Comparison of ENCODE assay signal across 16 cellular contexts in the genomic region with DNA sequence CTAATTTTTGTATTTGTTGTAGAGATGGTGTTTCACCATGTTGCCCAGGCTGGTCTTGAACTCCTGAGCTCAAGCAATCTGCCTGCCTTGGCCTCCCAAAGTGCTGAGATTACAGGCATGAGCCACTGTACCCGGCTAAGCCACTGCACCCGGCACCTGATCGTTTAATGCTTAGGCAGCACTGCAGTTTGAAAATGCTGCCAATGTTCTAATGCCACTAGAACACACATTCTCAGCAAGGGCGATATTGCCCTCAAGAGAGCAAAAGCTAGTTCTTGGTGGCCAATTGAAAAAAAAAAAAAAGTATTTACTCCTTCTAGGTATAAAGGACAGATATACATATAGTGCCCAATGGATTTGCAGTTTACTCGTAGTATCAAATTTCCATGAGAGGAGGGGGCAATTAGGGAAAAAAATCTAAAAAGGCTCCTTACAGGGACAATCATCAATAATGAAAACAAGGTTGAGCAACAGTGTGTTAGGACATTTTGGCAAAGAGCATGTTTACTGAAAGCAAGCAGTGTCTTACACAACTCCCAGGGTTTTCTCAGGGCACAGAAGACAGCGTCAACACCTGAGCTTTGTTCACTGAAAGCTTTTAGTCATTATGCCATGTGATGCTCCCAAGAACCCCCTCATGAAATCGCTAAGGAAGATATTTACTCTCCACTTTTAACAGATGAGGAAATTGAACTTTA.
A peak's percentile ranks its signal among the peaks of the same experiment; 100 is the strongest.
DNase-seq lines count a peak whose midpoint lies in the region; ATAC-seq and TF ChIP-seq lines count a peak whose summit lies in the region.
"Had no signal": no experiment of that assay in that cellular context is flagged by ENCODE, and none has a peak within 500 bp of the region (broad histone marks: within the 10 kb centered on the region; RNA-seq: fewer than 3 reads in every experiment).

No MANE protein-coding gene starts in this region.

- CTCF ChIA-PET in activated CD8-positive, alpha-beta memory T cell treated with anti-CD3 and anti-CD28 coated beads, Interleukin-2, amount 10 ng/mL, durations not matched to agents 7 days and 5 days (lab: Charles Lee) = interaction anchor here (1.2 to 2.3 kb wide), 2 partner anchors 10 to 239 kb away, joined by 3 to 11 read pairs; no protein-coding TSS in a partner anchor

- TF ChIP-seq POLR2A in heart left ventricle (IDR thresholded peaks at IDR 0.05) = no peak

- no peaks in the 10 kb centered on the region for H3K4me1 Mint-ChIP-seq in activated T-cell treated with anti-CD3 and anti-CD28 coated beads, Interleukin-2, amount 50 U/mL, for 4 hours (ENCODE audit: low read depth)
- H3K4me1 Mint-ChIP-seq in activated CD8-positive, alpha-beta memory T cell treated with anti-CD3 and anti-CD28 coated beads, Interleukin-2, amount 10 ng/mL, durations not matched to agents 7 days and 5 days = no peaks in the 10 kb centered on the region
- H3K4me1 Mint-ChIP-seq: brain, immature natural killer cell had no signal

- no peak overlapping the region for H3K27ac Mint-ChIP-seq in activated CD8-positive, alpha-beta memory T cell treated with anti-CD3 and anti-CD28 coated beads, Interleukin-2, amount 10 ng/mL, durations not matched to agents 7 days and 5 days
- H3K27ac Mint-ChIP-seq: brain, immature natural killer cell had no signal

- H3K36me3 Mint-ChIP-seq in activated T-cell treated with anti-CD3 and anti-CD28 coated beads, Interleukin-2, amount 50 U/mL, for 4 hours (ENCODE audit: insufficient read depth) = no peaks in the 10 kb centered on the region
- no peaks in the 10 kb centered on the region for H3K36me3 Mint-ChIP-seq in activated CD8-positive, alpha-beta memory T cell treated with anti-CD3 and anti-CD28 coated beads, Interleukin-2, amount 10 ng/mL, durations not matched to agents 7 days and 5 days
- H3K36me3 Mint-ChIP-seq: brain had no signal

- no peaks in the 10 kb centered on the region for H3K36me3 ChIP-seq in heart left ventricle
- H3K36me3 ChIP-seq in lung (ENCODE audit: control insufficient read depth in 2 of 2, insufficient read depth in 2 of 2, low read length in 2 of 2) = no peaks in the 10 kb centered on the region

- H3K9me3 ChIP-seq in heart left ventricle = no peaks in the 10 kb centered on the region
- no peaks in the 10 kb centered on the region for H3K9me3 ChIP-seq in lung (ENCODE audit: control insufficient read depth in 2 of 2, insufficient read depth in 1 of 2, low read length in 1 of 2)

- H3K27me3 ChIP-seq in heart left ventricle (peaks cover 0 to 17% (median 0%) of the 10 kb centered on the region in 9 donors), lung (ENCODE audit: control insufficient read depth, insufficient read depth) (no peaks in the 10 kb centered on the region)

- no peaks in the 10 kb centered on the region for H3K4me1 ChIP-seq in heart left ventricle
- no peaks in the 10 kb centered on the region for H3K4me1 ChIP-seq in lung (ENCODE audit: control insufficient read depth in 2 of 2, insufficient read depth in 2 of 2, low read length in 2 of 2)

- DNase-seq in Right ventricle myocardium inferior (ENCODE audit: missing footprints) (no peak), heart left ventricle (no peak), epithelial cell of proximal tubule (ENCODE audit: low read depth) (peak; percentile 91), lung (ENCODE audit: low spot score) (peak; percentile 37)
- no peak for DNase-seq in central memory CD4-positive, alpha-beta T cell
- DNase-seq in activated T-cell treated with anti-CD3 and anti-CD28 coated beads, Interleukin-2, amount 50 U/mL, for 4 hours = no peak
- DNase-seq in activated CD8-positive, alpha-beta memory T cell treated with anti-CD3 and anti-CD28 coated beads, Interleukin-2, amount 10 ng/mL, durations not matched to agents 7 days and 5 days = no peak
- DNase-seq: activated gamma-delta T cell treated with Interleukin-2 at 50 U/mL for 16 hours, immature natural killer cell, midbrain, NCI-H524, SW 1271 had no signal

- H3K4me3 Mint-ChIP-seq in activated T-cell treated with anti-CD3 and anti-CD28 coated beads, Interleukin-2, amount 50 U/mL, for 4 hours = no peak overlapping the region
- no peak overlapping the region for H3K4me3 Mint-ChIP-seq in activated CD8-positive, alpha-beta memory T cell treated with anti-CD3 and anti-CD28 coated beads, Interleukin-2, amount 10 ng/mL, durations not matched to agents 7 days and 5 days
- H3K4me3 Mint-ChIP-seq: brain, immature natural killer cell had no signal

- H3K27ac ChIP-seq in heart left ventricle (no peak overlapping the region), lung (ENCODE audit: low read depth in 1 of 2, low read length in 1 of 2) (no peak overlapping the region)
- H3K27ac ChIP-seq: HL-60 had no signal

- ATAC-seq in Right ventricle myocardium inferior = peak; percentile 46
- ATAC-seq in heart left ventricle = no peak
- no peak for ATAC-seq in lung (ENCODE audit: insufficient read depth, low FRiP score)
- no peak for ATAC-seq in GM21576 (IDR thresholded peaks at IDR 0.05; ENCODE audit: unreplicated experiment)
- ATAC-seq in activated T-cell treated with anti-CD3 and anti-CD28 coated beads, Interleukin-2, amount 50 U/mL, for 4 hours = no peak
- no peak for ATAC-seq in activated CD8-positive, alpha-beta memory T cell treated with anti-CD3 and anti-CD28 coated beads, Interleukin-2, amount 10 ng/mL, durations not matched to agents 7 days and 5 days
- ATAC-seq: Panc1 had no signal

- H3K27me3 Mint-ChIP-seq in activated T-cell treated with anti-CD3 and anti-CD28 coated beads, Interleukin-2, amount 50 U/mL, for 4 hours (ENCODE audit: low read depth) = peaks cover 38% of the 10 kb centered on the region
- H3K27me3 Mint-ChIP-seq in activated CD8-positive, alpha-beta memory T cell treated with anti-CD3 and anti-CD28 coated beads, Interleukin-2, amount 10 ng/mL, durations not matched to agents 7 days and 5 days = peaks cover 34% of the 10 kb centered on the region

- intact Hi-C loops in Right ventricle myocardium inferior (cut with DNase I) = no loop called here
- intact Hi-C loops in heart left ventricle (cut with DNase I) = no loop called here

- 70 to 76% (median 72%) methylated on average over 7 of the region's 7 CpGs for WGBS in heart left ventricle, 4 donors
- 56 to 64% methylated on average over 7 of the region's 7 CpGs for WGBS in lung, 2 donors

- H3K9me3 Mint-ChIP-seq in activated T-cell treated with anti-CD3 and anti-CD28 coated beads, Interleukin-2, amount 50 U/mL, for 4 hours = no peaks in the 10 kb centered on the region
- H3K9me3 Mint-ChIP-seq in activated CD8-positive, alpha-beta memory T cell treated with anti-CD3 and anti-CD28 coated beads, Interleukin-2, amount 10 ng/mL, durations not matched to agents 7 days and 5 days (ENCODE audit: low read depth) = no peaks in the 10 kb centered on the region
- H3K9me3 Mint-ChIP-seq: brain, immature natural killer cell had no signal

- H3K4me3 ChIP-seq in heart left ventricle = no peak overlapping the region
- no peak overlapping the region for H3K4me3 ChIP-seq in epithelial cell of proximal tubule (ENCODE audit: low read depth, low read length)
- no peak overlapping the region for H3K4me3 ChIP-seq in lung

- TF ChIP-seq CTCF in heart left ventricle (IDR thresholded peaks at IDR 0.05) (no peak), epithelial cell of proximal tubule (conservative IDR thresholded peaks at IDR 0.05; ENCODE audit: low read depth, low read length) (no peak), lung (IDR thresholded peaks at IDR 0.05; ENCODE audit: control extremely low read depth, extremely low read depth) (no peak)

Comparison
In these comparisons a context has a peak if more than half of its experiments do, and no peak if none do; other contexts are left out.
1. DNase-seq: peak in epithelial cell of proximal tubule (single experiment) and lung (single experiment); none in Right ventricle myocardium inferior (single experiment), heart left ventricle (0 of 5), central memory CD4-positive, alpha-beta T cell (single experiment), activated T-cell treated with anti-CD3 and anti-CD28 coated beads, Interleukin-2, amount 50 U/mL, for 4 hours (single experiment) and activated CD8-positive, alpha-beta memory T cell treated with anti-CD3 and anti-CD28 coated beads, Interleukin-2, amount 10 ng/mL, durations not matched to agents 7 days and 5 days (single experiment).